8 cellular contexts compared by ENCODE assay signal in the genomic region with DNA sequence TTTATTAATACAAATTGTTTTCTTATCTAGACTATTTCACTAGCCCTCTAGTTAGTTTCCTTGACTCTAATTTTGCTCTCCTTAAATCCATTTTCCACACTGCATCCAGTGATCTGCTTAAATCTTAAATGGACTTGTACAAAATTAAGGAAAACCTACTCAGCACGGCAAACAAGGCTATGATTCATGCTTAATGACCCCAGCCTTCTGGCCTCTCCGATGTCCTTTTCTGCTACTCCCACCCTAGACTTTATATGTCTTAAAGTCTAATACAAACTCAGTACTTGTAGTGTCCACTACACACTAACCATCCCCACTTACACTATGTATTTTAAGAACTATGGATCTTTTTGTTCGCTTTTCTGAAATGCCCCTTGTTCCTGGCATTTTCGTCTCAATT. TPM values are rescaled to one million over a fixed set of nuclear protein-coding genes. Genes with fewer than 3 reads are reported as not detected.
DNase-seq lines count a peak whose midpoint lies in the region; ATAC-seq and TF ChIP-seq lines count a peak whose summit lies in the region.

No MANE protein-coding gene starts in this region.

- H3K79me2 ChIP-seq in osteoblast (ENCODE audit: insufficient read depth, low read length), result peaks cover 76% of the 10 kb centered on the region

- peak overlapping the region; percentile 88 to 99 for H3K4me3 Mint-ChIP-seq in effector memory CD8-positive, alpha-beta T cell

- peaks cover 23% of the 10 kb centered on the region for H4K20me1 ChIP-seq in osteoblast (ENCODE audit: insufficient read depth, low read length)

- no peaks in the 10 kb centered on the region for H3K9me3 ChIP-seq in osteoblast (ENCODE audit: low read depth, low read length)

- H3K4me3 ChIP-seq in osteoblast (ENCODE audit: insufficient read depth, low read length), result peak overlapping the region; percentile 94

- H3K27ac ChIP-seq in osteoblast (ENCODE audit: low read depth, low read length), result peak overlapping the region; percentile 99

- H3K4me2 ChIP-seq in osteoblast (ENCODE audit: insufficient read depth, low read length), result peak overlapping the region; percentile 78

- H3K27me3 ChIP-seq in osteoblast (ENCODE audit: insufficient read depth, low read length), result no peaks in the 10 kb centered on the region

- H3K4me1 Mint-ChIP-seq in effector memory CD8-positive, alpha-beta T cell (ENCODE audit: low read depth in 2 of 2), result peaks cover 30 to 48% of the 10 kb centered on the region in 2 donors

- no peaks in the 10 kb centered on the region for H3K27me3 Mint-ChIP-seq in effector memory CD8-positive, alpha-beta T cell

- H3K27ac Mint-ChIP-seq in effector memory CD8-positive, alpha-beta T cell, result peak overlapping the region; percentile 97

- no peak for ATAC-seq in effector memory CD8-positive, alpha-beta T cell (replicated peaks)

- TF ChIP-seq CTCF in osteoblast (IDR thresholded peaks at IDR 0.05; ENCODE audit: extremely low read depth, low read depth, low read length), result no peak
- no peak for TF ChIP-seq CTCF in GM20000 (IDR thresholded peaks at IDR 0.05; ENCODE audit: extremely low read depth, missing control alignments)

- H3K9me3 Mint-ChIP-seq in effector memory CD8-positive, alpha-beta T cell, result no peaks in the 10 kb centered on the region

- H3K36me3 ChIP-seq in osteoblast (ENCODE audit: insufficient read depth, low read length), result no peaks in the 10 kb centered on the region

- H2AFZ ChIP-seq in osteoblast (ENCODE audit: low read length), result no peak overlapping the region

- DNase-seq in DMS 273 (lab: John Stamatoyannopoulos, UW; ENCODE audit: unreplicated experiment) (peak; percentile 46), NCI-H69 (lab: John Stamatoyannopoulos, UW) (peak; percentile 32), osteoblast (ENCODE audit: insufficient read length, low spot score, missing footprints) (peak; percentile 80), GM20000 (ENCODE audit: low spot score) (no peak), NCI-H2107 treated with DMSO at 0.1 percent for 48 hours (lab: John Stamatoyannopoulos, UW; ENCODE audit: unreplicated experiment) (no peak), NCI-H774 (lab: John Stamatoyannopoulos, UW) (no peak), NCI-H2081 treated with DMSO at 0.1 percent for 48 hours (lab: John Stamatoyannopoulos, UW) (no peak)
- DNase-seq in effector memory CD8-positive, alpha-beta T cell, result no peak

- H3K4me1 ChIP-seq in osteoblast (ENCODE audit: insufficient read depth, low read length), result peaks cover 21% of the 10 kb centered on the region

- H3K36me3 Mint-ChIP-seq in effector memory CD8-positive, alpha-beta T cell (ENCODE audit: insufficient read depth), result peaks cover 36% of the 10 kb centered on the region

RNA-seq across cellular contexts. Expression of a gene that starts 2.2 kb away (rescaled TPM):
- total RNA-seq in osteoblast, result 50.3 and 51.3 TPM in 2 replicates

RNA-seq across cellular contexts. Expression of a gene that starts 2.5 kb away (rescaled TPM):
- total RNA-seq in osteoblast, result 6.2 TPM in 2 replicates

Comparison
In these comparisons a context has a peak if more than half of its experiments do, and no peak if none do; other contexts are left out.
1. DNase-seq: peak in DMS 273 (single experiment), NCI-H69 (single experiment) and osteoblast (single experiment); none in effector memory CD8-positive, alpha-beta T cell (0 of 3), GM20000 (single experiment), NCI-H2107 treated with DMSO at 0.1 percent for 48 hours (single experiment), NCI-H774 (single experiment) and NCI-H2081 treated with DMSO at 0.1 percent for 48 hours (single experiment).